Comparison of ENCODE assay signal across 21 cellular contexts in genomic region chr3:10925436-10926260, GRCh38.
"Had no signal": no experiment of that assay in that cellular context is flagged by ENCODE, and none has a peak within 500 bp of the region (broad histone marks: within the 10 kb centered on the region; RNA-seq: fewer than 3 reads in every experiment).

No MANE protein-coding gene starts in this region.

- DNase-seq: activated CD4-positive, alpha-beta memory T cell treated with anti-CD3 and anti-CD28 coated beads, Interleukin-2, amount 10 ng/mL, durations not matched to agents 7 days and 5 days; activated CD4-positive, alpha-beta T cell treated with anti-CD3 and anti-CD28 coated beads for 48 hours; activated CD8-positive, alpha-beta memory T cell treated with anti-CD3 and anti-CD28 coated beads, Interleukin-2, amount 10 ng/mL, durations not matched to agents 7 days and 5 days; activated naive CD4-positive, alpha-beta T cell treated with anti-CD3 and anti-CD28 coated beads for 36 hours; activated T-cell treated with anti-CD3 and anti-CD28 coated beads, Interleukin-2, amount 50 U/mL, for 1 hour; effector CD4-positive, alpha-beta T cell; foreskin melanocyte; left lung; ovary; psoas muscle; stimulated activated CD4-positive, alpha-beta T cell treated with anti-CD3 and anti-CD28 coated beads, Interleukin-12 subunit alpha, Interleukin-12 subunit beta, amount 100 ng/mL, for 4 hours; SW 1271; T-helper 17 cell; thyroid gland had no signal

- H3K27ac Mint-ChIP-seq: activated CD4-positive, alpha-beta memory T cell treated with anti-CD3 and anti-CD28 coated beads, Interleukin-2, amount 10 ng/mL, durations not matched to agents 7 days and 5 days; activated CD8-positive, alpha-beta memory T cell treated with anti-CD3 and anti-CD28 coated beads, Interleukin-2, amount 10 ng/mL, durations not matched to agents 7 days and 5 days; activated naive CD4-positive, alpha-beta T cell treated with anti-CD3 and anti-CD28 coated beads for 36 hours; activated T-helper 17 cell treated with anti-CD3 and anti-CD28 coated beads, Interleukin-2, amount 50 U/mL, for 72 hours; dendritic cell treated with granulocyte-macrophage colony-stimulating factor and Interleukin-4, amounts not matched to agents 40 ng/mL and 50 ng/mL, for 4 days; mesothelial cell of epicardium; naive thymus-derived CD8-positive, alpha-beta T cell; stimulated activated naive CD8-positive, alpha-beta T cell treated with anti-CD3 and anti-CD28 coated beads, Interleukin-15, Interleukin-2, amounts not matched to agents 100 ng/mL and 50 ng/mL, for 24 hours; T-helper 17 cell had no signal

- H3K9me3 Mint-ChIP-seq: activated CD4-positive, alpha-beta memory T cell treated with anti-CD3 and anti-CD28 coated beads, Interleukin-2, amount 10 ng/mL, durations not matched to agents 7 days and 5 days; dendritic cell treated with granulocyte-macrophage colony-stimulating factor and Interleukin-4, amounts not matched to agents 40 ng/mL and 50 ng/mL, for 4 days; stimulated activated naive CD8-positive, alpha-beta T cell treated with anti-CD3 and anti-CD28 coated beads, Interleukin-15, Interleukin-2, amounts not matched to agents 100 ng/mL and 50 ng/mL, for 24 hours had no signal

- H3K4me3 ChIP-seq: left lung, ovary, psoas muscle, right atrium auricular region, thyroid gland had no signal

- H3K4me1 Mint-ChIP-seq: activated CD4-positive, alpha-beta memory T cell treated with anti-CD3 and anti-CD28 coated beads, Interleukin-2, amount 10 ng/mL, durations not matched to agents 7 days and 5 days; activated CD8-positive, alpha-beta memory T cell treated with anti-CD3 and anti-CD28 coated beads, Interleukin-2, amount 10 ng/mL, durations not matched to agents 7 days and 5 days; activated T-helper 17 cell treated with anti-CD3 and anti-CD28 coated beads, Interleukin-2, amount 50 U/mL, for 72 hours; T-helper 17 cell had no signal

- H3K4me3 Mint-ChIP-seq: activated CD4-positive, alpha-beta memory T cell treated with anti-CD3 and anti-CD28 coated beads, Interleukin-2, amount 10 ng/mL, durations not matched to agents 7 days and 5 days; activated CD8-positive, alpha-beta memory T cell treated with anti-CD3 and anti-CD28 coated beads, Interleukin-2, amount 10 ng/mL, durations not matched to agents 7 days and 5 days; activated naive CD4-positive, alpha-beta T cell treated with anti-CD3 and anti-CD28 coated beads for 36 hours; activated T-helper 17 cell treated with anti-CD3 and anti-CD28 coated beads, Interleukin-2, amount 50 U/mL, for 72 hours; dendritic cell treated with granulocyte-macrophage colony-stimulating factor and Interleukin-4, amounts not matched to agents 40 ng/mL and 50 ng/mL, for 4 days; mesothelial cell of epicardium; naive thymus-derived CD8-positive, alpha-beta T cell; stimulated activated naive CD8-positive, alpha-beta T cell treated with anti-CD3 and anti-CD28 coated beads, Interleukin-15, Interleukin-2, amounts not matched to agents 100 ng/mL and 50 ng/mL, for 24 hours; T-helper 17 cell had no signal

- ATAC-seq: activated CD8-positive, alpha-beta memory T cell treated with anti-CD3 and anti-CD28 coated beads, Interleukin-2, amount 10 ng/mL, durations not matched to agents 7 days and 5 days; activated T-helper 17 cell treated with anti-CD3 and anti-CD28 coated beads, Interleukin-2, amount 50 U/mL, for 72 hours; left lung; naive thymus-derived CD8-positive, alpha-beta T cell; psoas muscle; T-helper 17 cell had no signal

- H3K27me3 ChIP-seq: ovary, right atrium auricular region, thyroid gland had no signal

- H3K4me1 ChIP-seq: left lung, psoas muscle, right atrium auricular region, thyroid gland had no signal

- H3K36me3 Mint-ChIP-seq: activated CD8-positive, alpha-beta memory T cell treated with anti-CD3 and anti-CD28 coated beads, Interleukin-2, amount 10 ng/mL, durations not matched to agents 7 days and 5 days; mesothelial cell of epicardium; naive thymus-derived CD8-positive, alpha-beta T cell had no signal

- H3K9me3 ChIP-seq: neutrophil, ovary, thyroid gland had no signal

- H3K27me3 Mint-ChIP-seq: T-helper 17 cell had no signal

- H3K27ac ChIP-seq: left lung, neutrophil, ovary, psoas muscle, right atrium auricular region, thyroid gland had no signal

- H3K36me3 ChIP-seq: left lung, neutrophil, ovary, right atrium auricular region, thyroid gland had no signal
